8 cellular contexts compared by ENCODE assay signal in genomic region chr3:75434937-75435778, GRCh38.
DNase-seq lines count a peak whose midpoint lies in the region; ATAC-seq, FAIRE-seq and TF ChIP-seq lines count a peak whose summit lies in the region.
"Not testable (repeated sequence)": the region's sequence is repeated elsewhere in the genome, so short reads cannot be mapped to it uniquely, and the experiment has no call there.

No MANE protein-coding gene starts in this region.

- H3K4me3 ChIP-seq in left ventricle myocardium inferior = peak overlapping the region; percentile 92
- peak overlapping the region; percentile 83 to 89 (median 85) for H3K4me3 ChIP-seq in upper lobe of left lung

- WGBS in upper lobe of left lung, 2 donors = 0 to 1% methylated on average over 2 to 26 of the region's 70 CpGs

- peak; percentile 90 for FAIRE-seq in GM12892 (lab: Jason Lieb, UNC)

- peak; percentile 30; the same call in 1 of the 2 replicates for TF ChIP-seq POLR2A in GM12892 (IDR thresholded peaks at IDR 0.05; ENCODE audit: low read depth, low read length)
- TF ChIP-seq POLR2A in upper lobe of left lung (IDR thresholded peaks at IDR 0.05) = peak in 1 of 4 donors; percentile 69

- H3K27ac ChIP-seq in angular gyrus (ENCODE audit: low read depth, low read length) = peak overlapping the region; percentile 75
- H3K27ac ChIP-seq in left ventricle myocardium inferior (replicated peaks) = peak overlapping the region; percentile 90
- peak overlapping the region; percentile 91 to 92 (median 91) for H3K27ac ChIP-seq in upper lobe of left lung

- not testable (repeated sequence) for H3K9me3 ChIP-seq in left ventricle myocardium inferior (replicated peaks); upper lobe of left lung

- peaks cover 12% of the 10 kb centered on the region for H3K36me3 ChIP-seq in left ventricle myocardium inferior
- H3K36me3 ChIP-seq in upper lobe of left lung = peaks cover 0 to 24% (median 8%) of the 10 kb centered on the region in 4 donors

- ATAC-seq in HG02884 (IDR thresholded peaks at IDR 0.05; ENCODE audit: unreplicated experiment) (peak; percentile 96), upper lobe of left lung (ENCODE audit: low FRiP score in 2 of 2) (peak; percentile 96 to 100)

- peaks cover 37% of the 10 kb centered on the region for H3K4me1 ChIP-seq in left ventricle myocardium inferior
- peaks cover 7 to 27% (median 12%) of the 10 kb centered on the region in 4 donors for H3K4me1 ChIP-seq in upper lobe of left lung

- not testable (repeated sequence) for H3K27me3 ChIP-seq in left ventricle myocardium inferior (ENCODE audit: low read depth); upper lobe of left lung

- not testable (repeated sequence) for TF ChIP-seq EP300 in upper lobe of left lung (IDR thresholded peaks at IDR 0.05)

- DNase-seq in GM12892 (ENCODE audit: insufficient read length) = peak; percentile 73
- peak; percentile 95 for DNase-seq in NCI-H146 (lab: John Stamatoyannopoulos, UW)
- peak; percentile 90 to 98 (median 97) for DNase-seq in T-helper 2 cell
- peak; percentile 99 for DNase-seq in left ventricle myocardium inferior
- peak; percentile 100 for DNase-seq in posterior vena cava (ENCODE audit: low spot score)
- peak; percentile 99 for DNase-seq in upper lobe of left lung

- intact Hi-C loops in left ventricle myocardium inferior (cut with micrococcal nuclease); posterior vena cava (cut with DNase I): not testable (repeated sequence)

- TF ChIP-seq CTCF in left ventricle myocardium inferior (IDR thresholded peaks at IDR 0.05; ENCODE audit: borderline replicate concordance) = not testable (repeated sequence)
- peak in 1 of 6 experiments; percentile 17 for TF ChIP-seq CTCF in upper lobe of left lung (IDR thresholded peaks at IDR 0.05)

Comparison
In these comparisons a context has a peak if more than half of its experiments do, and no peak if none do; other contexts are left out.
1. Peak in every context shown above with its lines: DNase-seq, ATAC-seq, H3K4me3 ChIP-seq and H3K27ac ChIP-seq.